33 cellular contexts compared by ENCODE assay signal in genomic region chr17:7114241-7114874, GRCh38. TPM values are rescaled to one million over a fixed set of nuclear protein-coding genes. Genes with fewer than 3 reads are reported as not detected.
DNase-seq lines count a peak whose midpoint lies in the region; ATAC-seq, FAIRE-seq and TF ChIP-seq lines count a peak whose summit lies in the region.
"Had no signal": no experiment of that assay in that cellular context is flagged by ENCODE, and none has a peak within 500 bp of the region (broad histone marks: within the 10 kb centered on the region; RNA-seq: fewer than 3 reads in every experiment).

TSS of gene ASGR2 (minus strand) at chr17:7114822. CDS start at chr17:7114240, 582 bp downstream.

- TF ChIP-seq CTCF in NB4 (IDR thresholded peaks at IDR 0.05; ENCODE audit: low read depth, low read length) (no peak), kidney (IDR thresholded peaks at IDR 0.05; ENCODE audit: borderline replicate concordance, extremely low read depth, insufficient read depth) (no peak), nephron progenitor cell (IDR thresholded peaks at IDR 0.05) (no peak), ovary (IDR thresholded peaks at IDR 0.05) (no peak)
- TF ChIP-seq CTCF in activated CD8-positive, alpha-beta T cell treated with anti-CD3 and anti-CD28 coated beads for 36 hours (IDR thresholded peaks at IDR 0.05), result no peak

- no peak for ATAC-seq in activated CD8-positive, alpha-beta T cell treated with anti-CD3 and anti-CD28 coated beads for 36 hours
- ATAC-seq: activated naive CD8-positive, alpha-beta T cell treated with anti-CD3 and anti-CD28 coated beads, Interleukin-2, amount 50 U/mL, for 24 hours; body of pancreas; K562 had no signal

- intact Hi-C loops in kidney (cut with DNase I) (no loop called here), ovary (cut with DNase I) (no loop called here)
- intact Hi-C loops in activated CD8-positive, alpha-beta T cell treated with anti-CD3 and anti-CD28 coated beads for 36 hours (cut with micrococcal nuclease), result no loop called here

- H3K4me3 ChIP-seq in BLaER1 treated with 17β-estradiol and CSF1 and Interleukin-3, amounts not matched to agents 10 nM and 100 nM, result peak within 1 kb of the TSS in 7 of 10 experiments; percentile 34 to 65 (median 47); a peak in 14 of 20 replicates
- H3K4me3 ChIP-seq in NB4 (ENCODE audit: low read depth, low read length) (peak within 1 kb of the TSS; percentile 35), kidney (ENCODE audit: low read length in 2 of 2) (no peak within 1 kb of the TSS), ovary (no peak within 1 kb of the TSS)
- H3K4me3 ChIP-seq in effector memory CD4-positive, alpha-beta T cell (ENCODE audit: insufficient read depth, low read depth, low read length, poor library complexity, severe bottlenecking), result no peak within 1 kb of the TSS
- H3K4me3 ChIP-seq: body of pancreas, esophagus muscularis mucosa, K562 had no signal

- no peak within 1 kb of the TSS for H3K4me3 Mint-ChIP-seq in nephron progenitor cell
- H3K4me3 Mint-ChIP-seq in activated CD8-positive, alpha-beta T cell treated with anti-CD3 and anti-CD28 coated beads for 36 hours, result no peak within 1 kb of the TSS
- H3K4me3 Mint-ChIP-seq: activated B cell treated with CpG ODN at 0.5 μM for 24 hours; activated naive CD8-positive, alpha-beta T cell treated with anti-CD3 and anti-CD28 coated beads, Interleukin-2, amount 50 U/mL, for 24 hours; B cell had no signal

- POLR2A ChIA-PET in activated CD8-positive, alpha-beta T cell treated with anti-CD3 and anti-CD28 coated beads for 36 hours (lab: Charles Lee), result interaction anchor here (1.0 kb wide), 1 partner anchor 180 kb away, joined by 3 read pairs; no protein-coding TSS in a partner anchor

- no peaks in the 10 kb centered on the region for H4K20me1 ChIP-seq in BLaER1 treated with 17β-estradiol and CSF1 and Interleukin-3, amounts not matched to agents 10 nM and 100 nM

- H3K27me3 Mint-ChIP-seq in nephron progenitor cell (ENCODE audit: low read depth, poor library complexity), result peaks cover 7% of the 10 kb centered on the region
- H3K27me3 Mint-ChIP-seq in activated CD8-positive, alpha-beta T cell treated with anti-CD3 and anti-CD28 coated beads for 36 hours, result peaks cover under 1% of the 10 kb centered on the region

- no peak for TF ChIP-seq POLR2A in NB4 (IDR thresholded peaks at IDR 0.05; ENCODE audit: extremely low read depth, insufficient read length)
- TF ChIP-seq POLR2A in ovary (IDR thresholded peaks at IDR 0.05), result no peak

- H3K4me1 ChIP-seq in BLaER1 treated with 17β-estradiol and CSF1 and Interleukin-3, amounts not matched to agents 10 nM and 100 nM, result peaks cover 47 to 99% (median 86%) of the 10 kb centered on the region in 10 experiments
- H3K4me1 ChIP-seq in kidney (ENCODE audit: control insufficient read depth in 1 of 2, insufficient read depth in 1 of 2, low read depth in 1 of 2, low read length in 2 of 2) (peaks cover 0 to 7% of the 10 kb centered on the region in 2 donors), ovary (ENCODE audit: insufficient read depth) (no peaks in the 10 kb centered on the region)
- no peaks in the 10 kb centered on the region for H3K4me1 ChIP-seq in effector memory CD4-positive, alpha-beta T cell (ENCODE audit: control insufficient read depth, insufficient read depth, low read length, poor library complexity, severe bottlenecking)
- H3K4me1 ChIP-seq: body of pancreas, esophagus muscularis mucosa had no signal

- no peak for FAIRE-seq in kidney (lab: Jason Lieb, UNC)
- FAIRE-seq: GM18507, K562 had no signal

- peaks cover 25% of the 10 kb centered on the region for H3K4me1 Mint-ChIP-seq in nephron progenitor cell
- H3K4me1 Mint-ChIP-seq in activated CD8-positive, alpha-beta T cell treated with anti-CD3 and anti-CD28 coated beads for 36 hours (ENCODE audit: low read depth), result peaks cover 6% of the 10 kb centered on the region

- H3K9ac ChIP-seq in BLaER1 treated with 17β-estradiol and CSF1 and Interleukin-3, amounts not matched to agents 10 nM and 100 nM, result peak within 1 kb of the TSS; percentile 61 to 85 (median 75); a peak in 20 of 22 replicates
- no peak within 1 kb of the TSS for H3K9ac ChIP-seq in kidney (ENCODE audit: low read length in 2 of 2)

- TF ChIP-seq EP300 in ovary (IDR thresholded peaks at IDR 0.05), result no peak

- DNase-seq in NB4 (ENCODE audit: low read depth), result no peak
- peak; percentile 63 for DNase-seq in kidney
- no peak for DNase-seq in nephron progenitor cell
- no peak for DNase-seq in ovary
- DNase-seq in effector memory CD4-positive, alpha-beta T cell, result no peak
- no peak for DNase-seq in activated CD8-positive, alpha-beta T cell treated with anti-CD3 and anti-CD28 coated beads for 36 hours
- no peak for DNase-seq in T-helper 1 cell
- DNase-seq: activated B cell treated with CpG ODN at 0.5 μM for 24 hours; activated CD4-positive, alpha-beta T cell treated with anti-CD3 and anti-CD28 coated beads, Interleukin-2, amount 50 U/mL, for 48 hours; activated gamma-delta T cell treated with Interleukin-2 at 50 U/mL for 16 hours; activated naive CD8-positive, alpha-beta T cell treated with anti-CD3 and anti-CD28 coated beads, Interleukin-2, amount 50 U/mL, for 24 hours; DMS79; effector CD8-positive, alpha-beta T cell; foreskin melanocyte; GF-D8; NCI-H1417; NCI-H2081; NCI-H446; OCI-M1; Right ventricle myocardium superior; T-helper 9 cell had no signal

- H3K27me3 ChIP-seq in BLaER1 treated with 17β-estradiol and CSF1 and Interleukin-3, amounts not matched to agents 10 nM and 100 nM, result no peaks in the 10 kb centered on the region
- H3K27me3 ChIP-seq in ovary, result no peaks in the 10 kb centered on the region
- no peaks in the 10 kb centered on the region for H3K27me3 ChIP-seq in effector memory CD4-positive, alpha-beta T cell (replicated peaks; ENCODE audit: control insufficient read depth, insufficient read depth, low read length, poor library complexity, severe bottlenecking)
- H3K27me3 ChIP-seq: body of pancreas had no signal

- H3K27ac ChIP-seq in BLaER1 treated with 17β-estradiol and CSF1 and Interleukin-3, amounts not matched to agents 10 nM and 100 nM, result peak within 1 kb of the TSS; percentile 78 to 99 (median 91); a peak in 21 of 22 replicates
- H3K27ac ChIP-seq in kidney (ENCODE audit: low read depth in 2 of 2, low read length in 2 of 2), result no peak within 1 kb of the TSS
- H3K27ac ChIP-seq in ovary, result no peak within 1 kb of the TSS
- no peak within 1 kb of the TSS for H3K27ac ChIP-seq in effector memory CD4-positive, alpha-beta T cell (ENCODE audit: insufficient read depth, low read length, poor library complexity, severe bottlenecking)
- H3K27ac ChIP-seq: neutrophil had no signal

- CTCF ChIA-PET in activated CD8-positive, alpha-beta T cell treated with anti-CD3 and anti-CD28 coated beads for 36 hours (lab: Charles Lee), result interaction anchor here (1.2 kb wide), 1 partner anchor 68 kb away, joined by 4 read pairs; no protein-coding TSS in a partner anchor

- peaks cover 0 to 28% (median 8%) of the 10 kb centered on the region in 11 experiments; a peak in 13 of 22 replicates for H3K9me3 ChIP-seq in BLaER1 treated with 17β-estradiol and CSF1 and Interleukin-3, amounts not matched to agents 10 nM and 100 nM (replicated peaks in 1 of 11)
- H3K9me3 ChIP-seq in kidney (ENCODE audit: control insufficient read depth in 1 of 2, low read length in 2 of 2) (no peaks in the 10 kb centered on the region), ovary (no peaks in the 10 kb centered on the region)
- no peaks in the 10 kb centered on the region for H3K9me3 ChIP-seq in effector memory CD4-positive, alpha-beta T cell (ENCODE audit: control insufficient read depth, low read length)
- H3K9me3 ChIP-seq: body of pancreas, neutrophil had no signal

- H3K27ac Mint-ChIP-seq in nephron progenitor cell, result peak within 1 kb of the TSS; percentile 76
- H3K27ac Mint-ChIP-seq in activated CD8-positive, alpha-beta T cell treated with anti-CD3 and anti-CD28 coated beads for 36 hours, result no peak within 1 kb of the TSS
- H3K27ac Mint-ChIP-seq: activated B cell treated with CpG ODN at 0.5 μM for 24 hours; activated naive CD8-positive, alpha-beta T cell treated with anti-CD3 and anti-CD28 coated beads, Interleukin-2, amount 50 U/mL, for 24 hours; B cell had no signal

- peaks cover 0 to 7% (median 0%) of the 10 kb centered on the region in 11 experiments; a peak in 2 of 22 replicates for H3K36me3 ChIP-seq in BLaER1 treated with 17β-estradiol and CSF1 and Interleukin-3, amounts not matched to agents 10 nM and 100 nM
- no peaks in the 10 kb centered on the region for H3K36me3 ChIP-seq in kidney (ENCODE audit: control insufficient read depth in 1 of 2, insufficient read depth in 2 of 2, low read length in 2 of 2)
- no peaks in the 10 kb centered on the region for H3K36me3 ChIP-seq in ovary
- no peaks in the 10 kb centered on the region for H3K36me3 ChIP-seq in effector memory CD4-positive, alpha-beta T cell (ENCODE audit: control insufficient read depth, insufficient read depth, low read length)
- H3K36me3 ChIP-seq: esophagus muscularis mucosa, neutrophil had no signal

- peaks cover 5% of the 10 kb centered on the region for H3K9me3 Mint-ChIP-seq in nephron progenitor cell
- H3K9me3 Mint-ChIP-seq in activated CD8-positive, alpha-beta T cell treated with anti-CD3 and anti-CD28 coated beads for 36 hours, result no peaks in the 10 kb centered on the region
- H3K9me3 Mint-ChIP-seq: activated B cell treated with CpG ODN at 0.5 μM for 24 hours; activated naive CD8-positive, alpha-beta T cell treated with anti-CD3 and anti-CD28 coated beads, Interleukin-2, amount 50 U/mL, for 24 hours had no signal

- H3K4me2 ChIP-seq in BLaER1 treated with 17β-estradiol and CSF1 and Interleukin-3, amounts not matched to agents 10 nM and 100 nM, result peak within 1 kb of the TSS; percentile 93 to 99 (median 95)

- 70 to 81% (median 77%) methylated on average over 14 of the region's 14 CpGs for WGBS in ovary, 3 donors

- H3K36me3 Mint-ChIP-seq in nephron progenitor cell (ENCODE audit: low read depth), result peaks cover 5% of the 10 kb centered on the region
- H3K36me3 Mint-ChIP-seq in activated CD8-positive, alpha-beta T cell treated with anti-CD3 and anti-CD28 coated beads for 36 hours (ENCODE audit: low read depth), result no peaks in the 10 kb centered on the region

RNA-seq across cellular contexts. Expression of gene ASGR2, which starts in this region (rescaled TPM):
- total RNA-seq in kidney (1.2 TPM), ovary (under 1 TPM in 5 of 7 donors, not detected in 2; 0.20 to 0.72 (median 0.60) TPM)
- polyA plus RNA-seq in kidney (ENCODE audit: insufficient read depth, low read depth, low replicate concordance) (1.4 TPM), ovary (under 1 TPM; 0.24 to 0.37 TPM)
- not detected for total RNA-seq in activated CD8-positive, alpha-beta T cell treated with anti-CD3 and anti-CD28 coated beads for 36 hours
- total RNA-seq: A673, activated B cell treated with CpG ODN at 0.5 μM for 24 hours, B cell, body of pancreas, cerebellum, K562, MCF 10A, skeletal muscle tissue, urinary bladder had no signal
- polyA plus RNA-seq: K562 had no signal

Comparison
In these comparisons a context has a peak if more than half of its experiments do, and no peak if none do; other contexts are left out.
1. H3K27ac ChIP-seq: peak in BLaER1 treated with 17β-estradiol and CSF1 and Interleukin-3, amounts not matched to agents 10 nM and 100 nM (11 of 11); none in kidney (0 of 2), ovary (0 of 2) and effector memory CD4-positive, alpha-beta T cell (single experiment).
2. H3K4me3 ChIP-seq: peak in BLaER1 treated with 17β-estradiol and CSF1 and Interleukin-3, amounts not matched to agents 10 nM and 100 nM (7 of 10) and NB4 (single experiment); none in kidney (0 of 2), ovary (single experiment) and effector memory CD4-positive, alpha-beta T cell (single experiment).
3. H3K9ac ChIP-seq: peak in BLaER1 treated with 17β-estradiol and CSF1 and Interleukin-3, amounts not matched to agents 10 nM and 100 nM (11 of 11); none in kidney (0 of 2).